ENCODE assay signal across 1 cellular context in genomic region chr13:49303533-49304252, GRCh38.
TF ChIP-seq lines count a peak whose summit lies in the region.

No MANE protein-coding gene starts in this region.

TF ChIP-seq in HepG2, 621 proteins besides CTCF, POLR2A, EP300 and RAD21 (continued from another document and continues in another):
- TF ChIP-seq HNF1A (IDR thresholded peaks at IDR 0.05; ENCODE audit: low read depth) (no peak), HNF1A (CRISPR knock-in tag; IDR thresholded peaks at IDR 0.05; ENCODE audit: borderline replicate concordance) (peak; percentile 70; the same call in 1 of the 2 replicates), TGIF2 (CRISPR knock-in tag; IDR thresholded peaks at IDR 0.05) (peak; percentile 75; the same call in 1 of the 2 replicates), ZBTB4 (CRISPR knock-in tag; IDR thresholded peaks at IDR 0.05; ENCODE audit: borderline replicate concordance) (no peak), RBM39 (IDR thresholded peaks at IDR 0.05; ENCODE audit: low read depth, low read length, poor library complexity, severe bottlenecking) (no peak), ZNF343 (CRISPR knock-in tag; IDR thresholded peaks at IDR 0.05) (no peak), RNF2 (conservative IDR thresholded peaks at IDR 0.05; ENCODE audit: low read depth) (no peak), ZNF605 (CRISPR knock-in tag; IDR thresholded peaks at IDR 0.05) (peak; percentile 58; the same call in 1 of the 2 replicates), RARA (CRISPR knock-in tag; IDR thresholded peaks at IDR 0.05) (peak; percentile 96), SP1 (IDR thresholded peaks at IDR 0.05) (no peak), SP1 (CRISPR knock-in tag; IDR thresholded peaks at IDR 0.05) (peak; percentile 59), BCL6 (CRISPR knock-in tag; IDR thresholded peaks at IDR 0.05) (peak; percentile 90), PREB (CRISPR knock-in tag; IDR thresholded peaks at IDR 0.05) (no peak), TFE3 (CRISPR knock-in tag; IDR thresholded peaks at IDR 0.05) (peak; percentile 64; the same call in 1 of the 2 replicates), HOXD1 (CRISPR knock-in tag; IDR thresholded peaks at IDR 0.05) (peak; percentile 33; the same call in 1 of the 2 replicates), ZNF432 (CRISPR knock-in tag; IDR thresholded peaks at IDR 0.05; ENCODE audit: borderline replicate concordance) (no peak), TCF12 (IDR thresholded peaks at IDR 0.05) (no peak), TCF12 (CRISPR knock-in tag; IDR thresholded peaks at IDR 0.05) (0 out of 2 replicates have a peak, but pooled peaks have one; percentile 30), PRMT3 (CRISPR knock-in tag; IDR thresholded peaks at IDR 0.05; ENCODE audit: borderline replicate concordance, low read depth) (no peak), SALL1 (CRISPR knock-in tag; IDR thresholded peaks at IDR 0.05) (peak; percentile 78), FOXP4 (CRISPR knock-in tag; IDR thresholded peaks at IDR 0.05) (peak; percentile 81), NR2F6 (IDR thresholded peaks at IDR 0.05) (peak; percentile 70), NR2F6 (CRISPR knock-in tag; IDR thresholded peaks at IDR 0.05) (peak; percentile 91), ZNF782 (CRISPR knock-in tag; IDR thresholded peaks at IDR 0.05; ENCODE audit: borderline replicate concordance) (no peak), SOX13 (IDR thresholded peaks at IDR 0.05) (0 out of 2 replicates have a peak, but pooled peaks have one; percentile 15), SOX13 (CRISPR knock-in tag; conservative IDR thresholded peaks at IDR 0.05 in 1 of 2, IDR thresholded peaks at IDR 0.05 in 1 of 2) (peak in 1 of 2 experiments; percentile 85; a peak in 2 of 4 replicates), RERE (CRISPR knock-in tag; IDR thresholded peaks at IDR 0.05; ENCODE audit: low read depth) (peak; percentile 29; the same call in 1 of the 2 replicates), ZNF503 (CRISPR knock-in tag; IDR thresholded peaks at IDR 0.05) (peak; percentile 51; the same call in 1 of the 2 replicates), JUND (CRISPR knock-in tag; IDR thresholded peaks at IDR 0.05) (no peak), TBP (CRISPR knock-in tag; IDR thresholded peaks at IDR 0.05) (no peak), ZSCAN31 (CRISPR knock-in tag; IDR thresholded peaks at IDR 0.05; ENCODE audit: low read depth) (peak; percentile 43; the same call in 1 of the 2 replicates), ATF3 (CRISPR knock-in tag; IDR thresholded peaks at IDR 0.05) (no peak), TRIM24 (CRISPR knock-in tag; IDR thresholded peaks at IDR 0.05) (no peak), RAD51 (IDR thresholded peaks at IDR 0.05; ENCODE audit: borderline replicate concordance) (peak; percentile 35; the same call in 1 of the 2 replicates), ZFYVE20 (CRISPR knock-in tag; IDR thresholded peaks at IDR 0.05; ENCODE audit: borderline replicate concordance, low read depth) (no peak), MIER3 (CRISPR knock-in tag; IDR thresholded peaks at IDR 0.05; ENCODE audit: borderline replicate concordance) (no peak), TP53 (CRISPR knock-in tag; conservative IDR thresholded peaks at IDR 0.05) (0 out of 2 replicates have a peak, but pooled peaks have one; percentile 54), FOXM1 (CRISPR knock-in tag; IDR thresholded peaks at IDR 0.05) (no peak), MAFK (conservative IDR thresholded peaks at IDR 0.05 in 1 of 2, IDR thresholded peaks at IDR 0.05 in 1 of 2; ENCODE audit: low read length in 2 of 2) (no peak), SMAD1 (CRISPR knock-in tag; IDR thresholded peaks at IDR 0.05; ENCODE audit: borderline replicate concordance, low read depth) (no peak), SMAD3 (CRISPR knock-in tag; IDR thresholded peaks at IDR 0.05) (no peak), NCOA1 (CRISPR knock-in tag; IDR thresholded peaks at IDR 0.05) (no peak)
